In the genomic region with DNA sequence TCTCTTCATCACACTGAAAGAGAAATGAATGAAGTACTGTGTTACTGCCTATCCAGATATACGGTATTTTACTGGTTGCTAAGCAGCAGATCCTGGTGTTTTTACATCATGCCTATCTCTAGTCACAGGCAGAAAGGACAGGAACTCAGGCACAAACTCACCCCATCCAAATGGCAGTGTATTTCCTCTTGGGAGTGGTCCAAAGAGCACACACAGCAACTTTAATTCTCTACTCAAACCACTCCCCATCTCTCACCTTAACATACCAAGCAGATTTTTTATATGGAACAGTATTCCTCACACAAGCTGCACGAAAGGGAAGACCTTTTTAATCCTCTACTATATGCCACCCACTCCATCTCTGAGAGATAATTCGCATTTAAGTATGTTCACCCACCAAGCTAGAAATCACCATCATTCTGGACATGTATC, we compare ENCODE assay signal across 7 cellular contexts. TPM values are rescaled to one million over a fixed set of nuclear protein-coding genes. Genes with fewer than 3 reads are reported as not detected.
DNase-seq lines count a peak whose midpoint lies in the region; ATAC-seq and TF ChIP-seq lines count a peak whose summit lies in the region.

No MANE protein-coding gene starts in this region.

- H3K4me3 Mint-ChIP-seq in brain: peak overlapping the region; percentile 32 to 74 (median 68)

- peak overlapping the region; percentile 75 to 97 (median 92) for H3K27ac Mint-ChIP-seq in brain

- no peak for ATAC-seq in HG02870 (IDR thresholded peaks at IDR 0.05; ENCODE audit: unreplicated experiment)

- in situ Hi-C loops in KBM-7 (cut with MboI; ENCODE audit: low pct_unique_long_range_greater_than_20kb, low sequenced_read_pairs): no loop called here
- in situ Hi-C loops in GM13976 (cut with MboI; ENCODE audit: low sequenced_read_pairs, unreplicated experiment): no loop called here

- DNase-seq in KBM-7 (peak; percentile 19), iris pigment epithelial cell (ENCODE audit: low read depth) (peak; percentile 49), superior temporal gyrus (ENCODE audit: extremely low spot score) (peak; percentile 82), NCI-H1048 (lab: John Stamatoyannopoulos, UW) (no peak), GM13976 (ENCODE audit: low spot score) (no peak)

- no peaks in the 10 kb centered on the region for H3K9me3 Mint-ChIP-seq in brain

- no peak for TF ChIP-seq CTCF in brain (conservative IDR thresholded peaks at IDR 0.05)
- TF ChIP-seq CTCF in GM13976 (IDR thresholded peaks at IDR 0.05; ENCODE audit: borderline replicate concordance, control extremely low read depth, extremely low read depth, insufficient read depth, missing control alignments): no peak

- H3K4me1 Mint-ChIP-seq in brain: peaks cover 53% of the 10 kb centered on the region

- peaks cover 28% of the 10 kb centered on the region for H3K36me3 Mint-ChIP-seq in brain

- no peaks in the 10 kb centered on the region for H3K27me3 Mint-ChIP-seq in brain

RNA-seq across cellular contexts. Expression of gene EIF4G3, which starts 27.3 kb away (rescaled TPM):
- 44.0 TPM for polyA plus RNA-seq in brain (ENCODE audit: insufficient read depth, low read depth, low replicate concordance)

Comparison
In these comparisons a context has a peak if more than half of its experiments do, and no peak if none do; other contexts are left out.
1. DNase-seq: peak in KBM-7 (single experiment), iris pigment epithelial cell (single experiment) and superior temporal gyrus (single experiment); none in NCI-H1048 (single experiment) and GM13976 (single experiment).